17 cellular contexts compared by ENCODE assay signal in genomic region chr11:69205929-69206612, GRCh38. TPM values are rescaled to one million over a fixed set of nuclear protein-coding genes. Genes with fewer than 3 reads are reported as not detected.
A peak's percentile ranks its signal among the peaks of the same experiment; 100 is the strongest.
DNase-seq lines count a peak whose midpoint lies in the region; ATAC-seq, FAIRE-seq and TF ChIP-seq lines count a peak whose summit lies in the region.
"Had no signal": no experiment of that assay in that cellular context is flagged by ENCODE, and none has a peak within 500 bp of the region (broad histone marks: within the 10 kb centered on the region; RNA-seq: fewer than 3 reads in every experiment).

No MANE protein-coding gene starts in this region.

- 89% methylated on average over 22 of the region's 22 CpGs for WGBS in A549 (ENCODE audit: missing lambda C conversion rate)
- 90 to 91% methylated on average over 19 to 22 of the region's 22 CpGs for WGBS in endodermal cell (ENCODE audit: insufficient coverage in 1 of 2, insufficient read length in 1 of 2), 2 experiments
- WGBS in neuronal stem cell (ENCODE audit: extremely low coverage in 2 of 2, insufficient read length in 2 of 2, insufficient replicate concordance in 1 of 2), 2 donors: no CpG with 5 or more reads among the region's 22 CpGs

- no peak overlapping the region for H3K27ac Mint-ChIP-seq in endodermal cell
- no peak overlapping the region for H3K27ac Mint-ChIP-seq in type B pancreatic cell

- no peak for ATAC-seq in A549
- no peak for ATAC-seq in GM21576 (IDR thresholded peaks at IDR 0.05; ENCODE audit: unreplicated experiment)

- H3K4me1 Mint-ChIP-seq in endodermal cell: no peaks in the 10 kb centered on the region
- H3K4me1 Mint-ChIP-seq in type B pancreatic cell (ENCODE audit: unreplicated experiment): peaks cover 18% of the 10 kb centered on the region
- H3K4me1 Mint-ChIP-seq: H9 had no signal

- POLR2A ChIA-PET in A549 (lab: Yijun Ruan, JAX): no interaction called here

- no peak overlapping the region for H2BK12ac ChIP-seq in neuronal stem cell (ENCODE audit: low read length)

- 0 out of 22 replicates have a peak, but pooled peaks cover 0 to 3% (median 0%) of the 10 kb centered on the region in 11 experiments for H4K20me1 ChIP-seq in BLaER1 treated with 17β-estradiol and CSF1 and Interleukin-3, amounts not matched to agents 10 nM and 100 nM

- no peak overlapping the region for H2BK15ac ChIP-seq in neuronal stem cell (ENCODE audit: low read length)

- no peak for TF ChIP-seq RAD21 in A549 (conservative IDR thresholded peaks at IDR 0.05 in 1 of 2, IDR thresholded peaks at IDR 0.05 in 1 of 2)

- peaks cover 7% of the 10 kb centered on the region for H3K9me3 ChIP-seq in A549
- peaks cover 0 to 17% (median 11%) of the 10 kb centered on the region in 11 experiments; a peak in 14 of 22 replicates for H3K9me3 ChIP-seq in BLaER1 treated with 17β-estradiol and CSF1 and Interleukin-3, amounts not matched to agents 10 nM and 100 nM (replicated peaks in 1 of 11)
- H3K9me3 ChIP-seq in endodermal cell (ENCODE audit: control insufficient read depth, low read length): no peaks in the 10 kb centered on the region
- H3K9me3 ChIP-seq in neuronal stem cell (replicated peaks in 1 of 2; ENCODE audit: control insufficient read depth in 2 of 2, insufficient read depth in 1 of 2, low read depth in 1 of 2, low read length in 2 of 2): peaks cover 0 to 2% of the 10 kb centered on the region in 2 donors

- no peak overlapping the region for H2AFZ ChIP-seq in neuronal stem cell (ENCODE audit: low read length)

- H3K36me3 Mint-ChIP-seq in endodermal cell (ENCODE audit: low read depth) (no peaks in the 10 kb centered on the region), type B pancreatic cell (peaks cover 4% of the 10 kb centered on the region)
- H3K36me3 Mint-ChIP-seq: CD14-positive monocyte had no signal

- no peak overlapping the region for H3K4ac ChIP-seq in neuronal stem cell (ENCODE audit: low read length)

- no peak for TF ChIP-seq POLR2A in A549 (IDR thresholded peaks at IDR 0.05; ENCODE audit: low read length)

- H3K4me3 Mint-ChIP-seq in endodermal cell (no peak overlapping the region), type B pancreatic cell (no peak overlapping the region)
- H3K4me3 Mint-ChIP-seq: CD14-positive monocyte, H9 had no signal

- no peak for FAIRE-seq in A549 (lab: Jason Lieb, UNC)
- FAIRE-seq: G401.6 had no signal

- H3K27me3 Mint-ChIP-seq in endodermal cell (ENCODE audit: insufficient read depth) (no peaks in the 10 kb centered on the region), type B pancreatic cell (no peaks in the 10 kb centered on the region)

- H3K4me3 ChIP-seq in A549 (no peak overlapping the region), endodermal cell (ENCODE audit: low read length) (no peak overlapping the region), neuronal stem cell (ENCODE audit: low read length in 2 of 2) (no peak overlapping the region)
- no peak overlapping the region for H3K4me3 ChIP-seq in BLaER1 treated with 17β-estradiol and CSF1 and Interleukin-3, amounts not matched to agents 10 nM and 100 nM

- H4K8ac ChIP-seq in neuronal stem cell (ENCODE audit: low read depth, low read length): no peak overlapping the region

- DNase-seq in A549 (ENCODE audit: low read depth in 1 of 2, low spot score in 1 of 2) (no peak), endodermal cell (peak; percentile 22), neuronal stem cell (ENCODE audit: low spot score) (no peak), superior temporal gyrus (ENCODE audit: extremely low spot score) (no peak), type B pancreatic cell (ENCODE audit: extremely low spot score, unreplicated experiment) (no peak)
- DNase-seq in activated CD8-positive, alpha-beta memory T cell treated with anti-CD3 and anti-CD28 coated beads, Interleukin-2, amount 50 U/mL, for 4 hours: no peak
- DNase-seq: ACHN, H9, KG1, NCI-H1105 treated with DMSO at 0.1 percent for 48 hours, NCI-H1694 treated with DMSO at 0.1 percent for 48 hours, NCI-H2227 treated with DMSO at 0.1 percent for 48 hours, NCI-H510A treated with DMSO at 0.1 percent for 48 hours had no signal

- H2BK120ac ChIP-seq in neuronal stem cell (ENCODE audit: low read depth, low read length): no peak overlapping the region

- peaks cover 3% of the 10 kb centered on the region for H3K9me3 Mint-ChIP-seq in endodermal cell
- peaks cover 5% of the 10 kb centered on the region for H3K9me3 Mint-ChIP-seq in type B pancreatic cell
- H3K9me3 Mint-ChIP-seq: H9 had no signal

- H3K9ac ChIP-seq in BLaER1 treated with 17β-estradiol and CSF1 and Interleukin-3, amounts not matched to agents 10 nM and 100 nM: no peak overlapping the region
- H3K9ac ChIP-seq in endodermal cell (ENCODE audit: extremely low read depth, low read length, poor library complexity, severe bottlenecking) (no peak overlapping the region), neuronal stem cell (ENCODE audit: low read depth, low read length, poor library complexity) (no peak overlapping the region)

- TF ChIP-seq EP300 in A549 (IDR thresholded peaks at IDR 0.05): no peak

- TF ChIP-seq CTCF in A549 (IDR thresholded peaks at IDR 0.05) (no peak), endodermal cell (conservative IDR thresholded peaks at IDR 0.05) (no peak), type B pancreatic cell (conservative IDR thresholded peaks at IDR 0.05) (no peak)

- H3K18ac ChIP-seq in neuronal stem cell (ENCODE audit: low read length): peak overlapping the region; percentile 30

- H3K14ac ChIP-seq in neuronal stem cell (ENCODE audit: low read length): no peak overlapping the region

- no peak overlapping the region for H2AK5ac ChIP-seq in neuronal stem cell (ENCODE audit: low read depth, low read length)

- H3K4me2 ChIP-seq in A549: no peak overlapping the region
- H3K4me2 ChIP-seq in BLaER1 treated with 17β-estradiol and CSF1 and Interleukin-3, amounts not matched to agents 10 nM and 100 nM: peak overlapping the region in 7 of 11 experiments; percentile 24 to 55 (median 40); a peak in 10 of 22 replicates
- H3K4me2 ChIP-seq in neuronal stem cell (ENCODE audit: insufficient read depth, low read length, poor library complexity, severe bottlenecking): no peak overlapping the region

- no peaks in the 10 kb centered on the region for H3K4me1 ChIP-seq in A549
- H3K4me1 ChIP-seq in BLaER1 treated with 17β-estradiol and CSF1 and Interleukin-3, amounts not matched to agents 10 nM and 100 nM: peaks cover 8 to 24% (median 18%) of the 10 kb centered on the region in 10 experiments; a peak in 19 of 20 replicates
- no peaks in the 10 kb centered on the region for H3K4me1 ChIP-seq in endodermal cell (ENCODE audit: control insufficient read depth, insufficient read depth, low read length)
- peaks cover 0 to 2% of the 10 kb centered on the region in 2 donors for H3K4me1 ChIP-seq in neuronal stem cell (ENCODE audit: control insufficient read depth in 2 of 2, insufficient read depth in 1 of 2, low read depth in 1 of 2, low read length in 2 of 2)

- H3K27ac ChIP-seq in A549 (no peak overlapping the region), endodermal cell (ENCODE audit: low read depth, low read length) (peak overlapping the region; percentile 66), neuronal stem cell (replicated peaks; ENCODE audit: low read length) (no peak overlapping the region)
- peak overlapping the region in 3 of 11 experiments; percentile 26 to 39 (median 36); a peak in 3 of 22 replicates for H3K27ac ChIP-seq in BLaER1 treated with 17β-estradiol and CSF1 and Interleukin-3, amounts not matched to agents 10 nM and 100 nM

- H2BK5ac ChIP-seq in neuronal stem cell (ENCODE audit: low read length): no peak overlapping the region

- H3K27me3 ChIP-seq in BLaER1 treated with 17β-estradiol and CSF1 and Interleukin-3, amounts not matched to agents 10 nM and 100 nM: no peaks in the 10 kb centered on the region
- no peaks in the 10 kb centered on the region for H3K27me3 ChIP-seq in endodermal cell (ENCODE audit: control insufficient read depth, insufficient read depth, low read length, poor library complexity, severe bottlenecking)
- peaks cover 0 to 22% (median 0%) of the 10 kb centered on the region in 3 experiments for H3K27me3 ChIP-seq in neuronal stem cell (ENCODE audit: control insufficient read depth in 3 of 3, insufficient read depth in 3 of 3, low read depth in 1 of 3, low read length in 3 of 3)

- no peak overlapping the region for H3K23ac ChIP-seq in neuronal stem cell (ENCODE audit: low read depth, low read length, poor library complexity)

- H3K79me1 ChIP-seq in neuronal stem cell (ENCODE audit: low read depth, low read length): no peaks in the 10 kb centered on the region

- H4K91ac ChIP-seq in neuronal stem cell (ENCODE audit: low read depth, low read length, poor library complexity): no peak overlapping the region

- H3K36me3 ChIP-seq in BLaER1 treated with 17β-estradiol and CSF1 and Interleukin-3, amounts not matched to agents 10 nM and 100 nM: no peaks in the 10 kb centered on the region
- H3K36me3 ChIP-seq in endodermal cell (ENCODE audit: control insufficient read depth, insufficient read depth, low read length) (no peaks in the 10 kb centered on the region), neuronal stem cell (replicated peaks in 1 of 2; ENCODE audit: control insufficient read depth in 2 of 2, insufficient read depth in 2 of 2, low read length in 2 of 2) (no peaks in the 10 kb centered on the region)

- CTCF ChIA-PET in A549 (lab: Yijun Ruan, JAX): interaction anchor here (0.7 to 1.7 kb wide), 3 partner anchors 74 to 436 kb away, joined by 3 to 4 read pairs (median 3); partner anchors contain the start of gene MYEOV

TF ChIP-seq in A549, 52 proteins besides CTCF, POLR2A, EP300 and RAD21 (continues in another document):
- no peak for TF ChIP-seq HOXB5 (CRISPR knock-in tag; IDR thresholded peaks at IDR 0.05)

RNA-seq across cellular contexts. Expression of gene SMIM38, which starts 50.3 kb away (rescaled TPM):
- polyA plus RNA-seq in A549 (2011; rRNA removed) (0.08 and 0.24 TPM in 2 replicates), A549 (2017; fragmentation: RNase III; extraction: RNeasy Plus Mini Kit Qiagen cat#74134 plus additional on column Dnase treatment) (0.05 to 0.08 TPM in 2 of 3 replicates, not detected in the other)
- 0.01 TPM in 2 replicates for polyA plus RNA-seq in A549 (2012; cell fraction: cytosol; rRNA removed)
- 0.23 and 0.27 TPM in 2 replicates for polyA plus RNA-seq in A549 (2012; cell fraction: nucleus; rRNA removed)
- polyA minus RNA-seq in A549 (2011; rRNA and poly(A)+ RNA removed): 0.15 and 0.21 TPM in 2 replicates
- total RNA-seq in endodermal cell (under 1 TPM; 0.20 to 0.64 TPM), type B pancreatic cell (ENCODE audit: low replicate concordance) (0.52 and 5.3 TPM in 2 replicates)
- polyA plus RNA-seq in endodermal cell (2013, experiment 1 of 2): 0.18 TPM
- polyA plus RNA-seq in endodermal cell (2013, experiment 2 of 2): not detected
- polyA plus RNA-seq in neuronal stem cell (2013, experiment 1 of 2): 0.26 TPM
- polyA plus RNA-seq in neuronal stem cell (2013, experiment 2 of 2): 0.36 TPM
- polyA plus RNA-seq: CD14-positive monocyte had no signal

Comparison
In these comparisons a context has a peak if more than half of its experiments do, and no peak if none do; other contexts are left out.
1. H3K4me2 ChIP-seq: peak in BLaER1 treated with 17β-estradiol and CSF1 and Interleukin-3, amounts not matched to agents 10 nM and 100 nM (7 of 11); none in A549 (single experiment) and neuronal stem cell (single experiment).